Comparison of ENCODE assay signal across 8 cellular contexts in genomic region chr19:11964858-11965645, GRCh38. TPM values are rescaled to one million over a fixed set of nuclear protein-coding genes. Genes with fewer than 3 reads are reported as not detected.
A peak's percentile ranks its signal among the peaks of the same experiment; 100 is the strongest.
DNase-seq lines count a peak whose midpoint lies in the region; ATAC-seq and TF ChIP-seq lines count a peak whose summit lies in the region.

TSS of gene ZNF763 (plus strand) at chr19:11965040. CDS start at chr19:11965209, 169 bp downstream.

- peaks cover 10% of the 10 kb centered on the region for H3K9me3 Mint-ChIP-seq in activated CD4-positive, alpha-beta T cell treated with anti-CD3 and anti-CD28 coated beads, Interleukin-2, amount 10 ng/mL, durations not matched to agents 24 days and 14 days

- H3K36me3 ChIP-seq in colonic mucosa = no peaks in the 10 kb centered on the region

- peak within 1 kb of the TSS; percentile 80 to 93 for H3K9ac ChIP-seq in colonic mucosa (ENCODE audit: low read depth in 2 of 2, low read length in 2 of 2)

- ATAC-seq in GM18511 (IDR thresholded peaks at IDR 0.05; ENCODE audit: unreplicated experiment) (peak; percentile 89), HG03045 (IDR thresholded peaks at IDR 0.05; ENCODE audit: unreplicated experiment) (peak; percentile 88), left colon (peak; percentile 98)

- peaks cover 16% of the 10 kb centered on the region for H3K4me1 Mint-ChIP-seq in activated CD4-positive, alpha-beta T cell treated with anti-CD3 and anti-CD28 coated beads, Interleukin-2, amount 10 ng/mL, durations not matched to agents 24 days and 14 days

- peak within 1 kb of the TSS; percentile 78 for H3K27ac Mint-ChIP-seq in activated CD4-positive, alpha-beta T cell treated with anti-CD3 and anti-CD28 coated beads, Interleukin-2, amount 10 ng/mL, durations not matched to agents 24 days and 14 days

- H3K27me3 ChIP-seq in colonic mucosa = no peaks in the 10 kb centered on the region

- H3K27me3 Mint-ChIP-seq in activated CD4-positive, alpha-beta T cell treated with anti-CD3 and anti-CD28 coated beads, Interleukin-2, amount 10 ng/mL, durations not matched to agents 24 days and 14 days = no peaks in the 10 kb centered on the region

- TF ChIP-seq CTCF in colonic mucosa (IDR thresholded peaks at IDR 0.05) = no peak

- H3K27ac ChIP-seq in colonic mucosa = peak within 1 kb of the TSS; percentile 92

- H3K4me3 ChIP-seq in colonic mucosa = peak within 1 kb of the TSS; percentile 63

- peaks cover 7% of the 10 kb centered on the region for H3K4me1 ChIP-seq in colonic mucosa

- peak within 1 kb of the TSS; percentile 83 for H3K4me3 Mint-ChIP-seq in activated CD4-positive, alpha-beta T cell treated with anti-CD3 and anti-CD28 coated beads, Interleukin-2, amount 10 ng/mL, durations not matched to agents 24 days and 14 days

- peaks cover 10% of the 10 kb centered on the region for H3K36me3 Mint-ChIP-seq in activated CD4-positive, alpha-beta T cell treated with anti-CD3 and anti-CD28 coated beads, Interleukin-2, amount 10 ng/mL, durations not matched to agents 24 days and 14 days (ENCODE audit: low read depth)

- peak; percentile 88 to 91 for DNase-seq in NCI-H524 (lab: John Stamatoyannopoulos, UW)
- peak; percentile 93 for DNase-seq in activated CD4-positive, alpha-beta T cell treated with anti-CD3 and anti-CD28 coated beads, Interleukin-2, amount 10 ng/mL, durations not matched to agents 24 days and 14 days
- DNase-seq in colonic mucosa = peak; percentile 99
- peak; percentile 97 to 98 for DNase-seq in left colon
- DNase-seq in stimulated activated CD4-positive, alpha-beta T cell treated with anti-CD3 and anti-CD28 coated beads, Interleukin-1b, Interleukin-23, amount 100 ng/mL, for 24 hours (ENCODE audit: low read depth in 4 of 4, low spot score in 1 of 4) = peak; percentile 57 to 87 (median 72)
- no peak for DNase-seq in HuH-7 (ENCODE audit: low spot score)

- intact Hi-C loops in activated CD4-positive, alpha-beta T cell treated with anti-CD3 and anti-CD28 coated beads, Interleukin-2, amount 10 ng/mL, durations not matched to agents 24 days and 14 days (cut with micrococcal nuclease) = loop anchor here (1.0 to 5.0 kb wide), 4 partner anchors 23 to 176 kb away; partner anchors contain the start of gene ZNF700
- intact Hi-C loops in colonic mucosa (cut with DNase I) (loop anchor here (2.0 kb wide), 1 partner anchor 22 kb away; no protein-coding TSS in a partner anchor), left colon (cut with DNase I, micrococcal nuclease) (no loop called here)

- no peaks in the 10 kb centered on the region for H3K9me3 ChIP-seq in colonic mucosa

RNA-seq across cellular contexts. Expression of gene ZNF763, which starts in this region (rescaled TPM):
- total RNA-seq in activated CD4-positive, alpha-beta T cell treated with anti-CD3 and anti-CD28 coated beads, Interleukin-2, amount 10 ng/mL, durations not matched to agents 24 days and 14 days = 0.31 and 0.51 TPM in 2 replicates
- total RNA-seq in colonic mucosa (1 to 10 TPM; 2.5 to 4.1 TPM), left colon (1 to 10 TPM; 6.0 to 7.8 TPM)

Comparison
In these comparisons a context has a peak if more than half of its experiments do, and no peak if none do; other contexts are left out.
1. Peak in DNase-seq in activated CD4-positive, alpha-beta T cell treated with anti-CD3 and anti-CD28 coated beads, Interleukin-2, amount 10 ng/mL, durations not matched to agents 24 days and 14 days; RNA of the gene not detected or under 1 TPM.
2. intact Hi-C loops: an anchor here in activated CD4-positive, alpha-beta T cell treated with anti-CD3 and anti-CD28 coated beads, Interleukin-2, amount 10 ng/mL, durations not matched to agents 24 days and 14 days (1.0 to 5.0 kb wide) and colonic mucosa (2.0 kb wide); none called in left colon.